ENCODE assay signal across 1 cellular context in genomic region chr11:58776891-58777451, GRCh38.
TF ChIP-seq lines count a peak whose summit lies in the region.

No MANE protein-coding gene starts in this region.

TF ChIP-seq in K562, 482 proteins besides CTCF, POLR2A, EP300 and RAD21 (continued from another document and continues in another):
- TF ChIP-seq CHAMP1 (IDR thresholded peaks at IDR 0.05), result peak; percentile 94
- no peak for TF ChIP-seq MCM2 (IDR thresholded peaks at IDR 0.05; ENCODE audit: low read depth)
- TF ChIP-seq, protein P1, sequence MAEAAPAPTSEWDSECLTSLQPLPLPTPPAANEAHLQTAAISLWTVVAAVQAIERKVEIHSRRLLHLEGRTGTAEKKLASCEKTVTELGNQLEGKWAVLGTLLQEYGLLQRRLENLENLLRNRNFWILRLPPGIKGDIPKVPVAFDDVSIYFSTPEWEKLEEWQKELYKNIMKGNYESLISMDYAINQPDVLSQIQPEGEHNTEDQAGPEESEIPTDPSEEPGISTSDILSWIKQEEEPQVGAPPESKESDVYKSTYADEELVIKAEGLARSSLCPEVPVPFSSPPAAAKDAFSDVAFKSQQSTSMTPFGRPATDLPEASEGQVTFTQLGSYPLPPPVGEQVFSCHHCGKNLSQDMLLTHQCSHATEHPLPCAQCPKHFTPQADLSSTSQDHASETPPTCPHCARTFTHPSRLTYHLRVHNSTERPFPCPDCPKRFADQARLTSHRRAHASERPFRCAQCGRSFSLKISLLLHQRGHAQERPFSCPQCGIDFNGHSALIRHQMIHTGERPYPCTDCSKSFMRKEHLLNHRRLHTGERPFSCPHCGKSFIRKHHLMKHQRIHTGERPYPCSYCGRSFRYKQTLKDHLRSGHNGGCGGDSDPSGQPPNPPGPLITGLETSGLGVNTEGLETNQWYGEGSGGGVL (CRISPR knock-in tag; IDR thresholded peaks at IDR 0.05), result no peak
- TF ChIP-seq THAP12 (CRISPR knock-in tag; IDR thresholded peaks at IDR 0.05), result no peak
- no peak for TF ChIP-seq ZNF253 (CRISPR knock-in tag; conservative IDR thresholded peaks at IDR 0.05)
- TF ChIP-seq ZNF408 (CRISPR knock-in tag; IDR thresholded peaks at IDR 0.05; ENCODE audit: low read depth), result no peak
- no peak for TF ChIP-seq PHF21A (IDR thresholded peaks at IDR 0.05; ENCODE audit: borderline replicate concordance, low read depth)
- no peak for TF ChIP-seq HLTF (IDR thresholded peaks at IDR 0.05)
- no peak for TF ChIP-seq ZNF740 (CRISPR knock-in tag; IDR thresholded peaks at IDR 0.05)
- TF ChIP-seq ZNF740 (tag; IDR thresholded peaks at IDR 0.05), result no peak
- no peak for TF ChIP-seq POLR3A (IDR thresholded peaks at IDR 0.05; ENCODE audit: borderline replicate concordance, extremely low read depth, insufficient read depth, insufficient read length)
- TF ChIP-seq NFXL1 (CRISPR knock-in tag; IDR thresholded peaks at IDR 0.05), result no peak
- peak; percentile 78 for TF ChIP-seq KLF16 (IDR thresholded peaks at IDR 0.05)
- TF ChIP-seq HDAC6 (IDR thresholded peaks at IDR 0.05; ENCODE audit: low read depth, low read length), result no peak
- no peak for TF ChIP-seq E2F3 (CRISPR knock-in tag; IDR thresholded peaks at IDR 0.05)
- TF ChIP-seq E2F4 (CRISPR knock-in tag; IDR thresholded peaks at IDR 0.05; ENCODE audit: low read depth), result no peak
- TF ChIP-seq ETS2 (tag; IDR thresholded peaks at IDR 0.05; ENCODE audit: borderline replicate concordance, poor library complexity, severe bottlenecking), result no peak
- no peak for TF ChIP-seq PCBP1 (IDR thresholded peaks at IDR 0.05; ENCODE audit: low read depth, low read length, poor library complexity, severe bottlenecking)
- peak in 1 of 2 experiments; percentile 86; a peak in 2 of 4 replicates for TF ChIP-seq RCOR1 (IDR thresholded peaks at IDR 0.05; ENCODE audit: borderline replicate concordance in 1 of 2, low read depth in 2 of 2, low read length in 2 of 2)
- peak; percentile 78; the same call in 1 of the 2 replicates for TF ChIP-seq NCOA1 (IDR thresholded peaks at IDR 0.05; ENCODE audit: low read depth)
- TF ChIP-seq, protein P2, sequence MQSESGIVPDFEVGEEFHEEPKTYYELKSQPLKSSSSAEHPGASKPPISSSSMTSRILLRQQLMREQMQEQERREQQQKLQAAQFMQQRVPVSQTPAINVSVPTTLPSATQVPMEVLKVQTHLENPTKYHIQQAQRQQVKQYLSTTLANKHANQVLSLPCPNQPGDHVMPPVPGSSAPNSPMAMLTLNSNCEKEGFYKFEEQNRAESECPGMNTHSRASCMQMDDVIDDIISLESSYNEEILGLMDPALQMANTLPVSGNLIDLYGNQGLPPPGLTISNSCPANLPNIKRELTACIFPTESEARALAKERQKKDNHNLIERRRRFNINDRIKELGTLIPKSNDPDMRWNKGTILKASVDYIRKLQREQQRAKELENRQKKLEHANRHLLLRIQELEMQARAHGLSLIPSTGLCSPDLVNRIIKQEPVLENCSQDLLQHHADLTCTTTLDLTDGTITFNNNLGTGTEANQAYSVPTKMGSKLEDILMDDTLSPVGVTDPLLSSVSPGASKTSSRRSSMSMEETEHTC (IDR thresholded peaks at IDR 0.05), result peak; percentile 99
- no peak for TF ChIP-seq THRAP3 (IDR thresholded peaks at IDR 0.05; ENCODE audit: borderline replicate concordance)
- TF ChIP-seq MGA (IDR thresholded peaks at IDR 0.05), result peak; percentile 85
- TF ChIP-seq PML (IDR thresholded peaks at IDR 0.05; ENCODE audit: low read length), result peak; percentile 82
- peak; percentile 89 for TF ChIP-seq L3MBTL2 (IDR thresholded peaks at IDR 0.05)
- TF ChIP-seq, protein P3, sequence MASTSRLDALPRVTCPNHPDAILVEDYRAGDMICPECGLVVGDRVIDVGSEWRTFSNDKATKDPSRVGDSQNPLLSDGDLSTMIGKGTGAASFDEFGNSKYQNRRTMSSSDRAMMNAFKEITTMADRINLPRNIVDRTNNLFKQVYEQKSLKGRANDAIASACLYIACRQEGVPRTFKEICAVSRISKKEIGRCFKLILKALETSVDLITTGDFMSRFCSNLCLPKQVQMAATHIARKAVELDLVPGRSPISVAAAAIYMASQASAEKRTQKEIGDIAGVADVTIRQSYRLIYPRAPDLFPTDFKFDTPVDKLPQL (IDR thresholded peaks at IDR 0.05; ENCODE audit: extremely low read depth, insufficient read length), result no peak
- TF ChIP-seq DACH1 (IDR thresholded peaks at IDR 0.05; ENCODE audit: partially characterized antibody), result peak; percentile 69
- no peak for TF ChIP-seq HDAC1 (IDR thresholded peaks at IDR 0.05)
